ENCODE assay signal across 19 cellular contexts in the genomic region with DNA sequence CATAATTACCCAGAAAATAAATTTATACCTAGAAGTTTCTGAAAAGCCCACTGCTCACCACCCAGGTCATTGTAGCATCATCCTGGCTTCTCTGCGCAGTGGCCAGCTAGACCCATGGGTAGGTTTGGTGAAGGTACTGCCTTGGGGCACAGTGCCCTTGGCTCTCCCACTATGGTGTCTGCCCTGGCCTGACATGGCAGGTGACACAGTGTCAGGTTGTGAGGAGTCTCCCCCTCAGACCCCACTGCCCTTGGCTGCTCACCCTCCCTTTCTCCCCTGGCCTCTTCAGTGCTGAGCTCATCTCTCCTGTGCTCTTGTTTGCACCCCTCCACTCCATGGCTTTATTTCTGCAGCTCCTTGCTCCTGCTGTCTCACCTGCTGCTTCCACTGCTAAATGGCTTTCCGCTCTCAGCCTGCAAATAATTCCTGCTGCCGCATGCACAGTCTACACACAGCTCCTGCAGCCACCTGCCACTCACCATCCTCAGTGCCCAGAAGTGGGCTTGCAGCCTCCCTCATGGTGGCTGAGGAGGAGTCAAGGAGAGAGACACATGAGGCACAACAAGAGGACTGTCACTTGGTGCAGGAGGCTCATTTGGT.
"Had no signal": no experiment of that assay in that cellular context is flagged by ENCODE, and none has a peak within 500 bp of the region (broad histone marks: within the 10 kb centered on the region; RNA-seq: fewer than 3 reads in every experiment).

No MANE protein-coding gene starts in this region.

- H3K27ac ChIP-seq: adrenal gland, breast epithelium, epithelial cell of prostate, gastroesophageal sphincter, ovary, psoas muscle, tibial artery had no signal

- H3K4me1 Mint-ChIP-seq: mesothelial cell of epicardium, natural killer cell had no signal

- H3K27ac Mint-ChIP-seq: activated naive CD8-positive, alpha-beta T cell; mesothelial cell of epicardium; natural killer cell; stimulated activated naive CD8-positive, alpha-beta T cell treated with anti-CD3 and anti-CD28 coated beads, Interleukin-15, Interleukin-2, amounts not matched to agents 100 ng/mL and 50 ng/mL, for 24 hours had no signal

- DNase-seq: activated T-cell treated with anti-CD3 and anti-CD28 coated beads, Interleukin-2, amount 50 U/mL, for 1 hour; adrenal gland; cerebellar nuclear complex; hypothalamus; left ventricle myocardium superior; mammary epithelial cell; natural killer cell; ovary; psoas muscle; right cardiac atrium; stimulated activated CD4-positive, alpha-beta T cell treated with anti-CD3 and anti-CD28 coated beads, Interleukin-4, amount 100 ng/mL, for 4 hours; T-helper 9 cell; tibial artery had no signal

- H3K36me3 Mint-ChIP-seq: activated naive CD8-positive, alpha-beta T cell; mesothelial cell of epicardium; natural killer cell had no signal

- ATAC-seq: gastroesophageal sphincter, left ventricle myocardium superior, psoas muscle, right cardiac atrium had no signal

- H3K27me3 ChIP-seq: adrenal gland, breast epithelium, gastroesophageal sphincter, ovary had no signal

- H3K4me3 ChIP-seq: adrenal gland, breast epithelium, gastroesophageal sphincter, ovary, psoas muscle, tibial artery had no signal

- H3K36me3 ChIP-seq: adrenal gland, breast epithelium, gastroesophageal sphincter, ovary, tibial artery had no signal

- H3K4me3 Mint-ChIP-seq: activated naive CD8-positive, alpha-beta T cell; mesothelial cell of epicardium; natural killer cell; stimulated activated naive CD8-positive, alpha-beta T cell treated with anti-CD3 and anti-CD28 coated beads, Interleukin-15, Interleukin-2, amounts not matched to agents 100 ng/mL and 50 ng/mL, for 24 hours had no signal

- H3K9me3 Mint-ChIP-seq: mesothelial cell of epicardium; natural killer cell; stimulated activated naive CD8-positive, alpha-beta T cell treated with anti-CD3 and anti-CD28 coated beads, Interleukin-15, Interleukin-2, amounts not matched to agents 100 ng/mL and 50 ng/mL, for 24 hours had no signal
